In the genomic region with DNA sequence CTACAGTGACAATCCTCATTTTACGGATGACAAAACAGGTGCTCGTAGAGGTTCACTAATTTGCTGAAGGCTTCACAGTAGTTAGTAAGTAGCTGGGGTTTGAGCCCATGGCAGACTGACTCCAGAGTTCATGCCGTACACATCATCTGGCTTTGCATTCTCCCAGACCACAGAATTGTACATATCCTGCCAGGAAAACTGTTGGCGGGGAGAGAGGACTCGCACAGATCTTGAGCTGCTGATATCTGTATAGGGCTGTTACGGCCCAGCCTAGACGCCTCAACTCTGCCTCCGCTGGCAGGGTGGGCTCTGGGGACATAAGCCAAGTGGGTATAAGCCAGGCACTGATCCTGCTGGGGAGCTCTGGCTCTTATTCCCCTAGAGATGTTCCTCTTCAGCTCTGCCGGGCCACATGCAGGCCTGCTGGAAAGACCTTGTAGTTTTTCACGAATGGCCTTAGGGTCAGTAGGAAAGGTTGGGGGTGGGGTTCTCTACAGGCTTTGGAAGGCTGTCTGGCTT, we compare ENCODE assay signal across 8 cellular contexts. TPM values are rescaled to one million over a fixed set of nuclear protein-coding genes. Genes with fewer than 3 reads are reported as not detected.
DNase-seq lines count a peak whose midpoint lies in the region; TF ChIP-seq lines count a peak whose summit lies in the region.

No MANE protein-coding gene starts in this region.

- H3K4me2 ChIP-seq in hepatocyte: peak overlapping the region; percentile 20

- H3K36me3 ChIP-seq in ascending aorta (no peaks in the 10 kb centered on the region), hepatocyte (replicated peaks; ENCODE audit: insufficient read depth, low read depth) (no peaks in the 10 kb centered on the region), skeletal muscle tissue (ENCODE audit: control insufficient read depth in 3 of 3, insufficient read depth in 3 of 3, low read length in 3 of 3) (no peaks in the 10 kb centered on the region)

- TF ChIP-seq CTCF in ascending aorta (IDR thresholded peaks at IDR 0.05): no peak
- no peak for TF ChIP-seq CTCF in hepatocyte (IDR thresholded peaks at IDR 0.05; ENCODE audit: poor library complexity)

- H3K9ac ChIP-seq in skeletal muscle tissue (ENCODE audit: low read depth in 1 of 3, low read length in 3 of 3): peak overlapping the region; percentile 42 to 61 (median 44)

- peaks cover 100% of the 10 kb centered on the region for H3K79me2 ChIP-seq in hepatocyte

- H3K4me3 ChIP-seq in ascending aorta (peak overlapping the region; percentile 19 to 23), hepatocyte (no peak overlapping the region), skeletal muscle tissue (ENCODE audit: low read length in 3 of 3) (no peak overlapping the region)

- DNase-seq in GM04503 (ENCODE audit: low read depth) (peak; percentile 67), ascending aorta (ENCODE audit: low spot score in 2 of 2) (no peak), hepatocyte (ENCODE audit: low spot score) (peak; percentile 61), NCI-H774 (lab: John Stamatoyannopoulos, UW) (no peak), DMS114 treated with DMSO at 0.1 percent for 48 hours (lab: John Stamatoyannopoulos, UW; ENCODE audit: unreplicated experiment) (no peak), NCI-H510A (lab: John Stamatoyannopoulos, UW) (no peak)
- DNase-seq in stimulated activated CD4-positive, alpha-beta T cell treated with anti-CD3 and anti-CD28 coated beads, Interleukin-2, amount 100 ng/mL, for 24 hours: no peak

- H3K9me2 ChIP-seq in hepatocyte (replicated peaks; ENCODE audit: insufficient read depth): no peaks in the 10 kb centered on the region

- no peaks in the 10 kb centered on the region for H3K9me3 ChIP-seq in ascending aorta
- H3K9me3 ChIP-seq in hepatocyte (ENCODE audit: low read depth): no peaks in the 10 kb centered on the region
- H3K9me3 ChIP-seq in skeletal muscle tissue (ENCODE audit: control insufficient read depth in 3 of 3, low read length in 3 of 3): no peaks in the 10 kb centered on the region

- H3K4me1 ChIP-seq in ascending aorta (peaks cover 1 to 50% of the 10 kb centered on the region in 2 donors), hepatocyte (ENCODE audit: insufficient read depth) (peaks cover 38% of the 10 kb centered on the region), skeletal muscle tissue (ENCODE audit: control insufficient read depth in 3 of 3, insufficient read depth in 3 of 3, low read length in 3 of 3) (peaks cover 79 to 85% (median 79%) of the 10 kb centered on the region in 3 donors)

- peaks cover 100% of the 10 kb centered on the region for H4K20me1 ChIP-seq in hepatocyte (ENCODE audit: insufficient read depth, poor library complexity, severe bottlenecking)

- H2AFZ ChIP-seq in hepatocyte: no peak overlapping the region

- intact Hi-C loops in ascending aorta (cut with DNase I): no loop called here

- WGBS in hepatocyte (ENCODE audit: low lambda C conversion rate, missing lambda C conversion rate): 39% methylated on average over 10 of the region's 10 CpGs

- H3K27me3 ChIP-seq in ascending aorta (no peaks in the 10 kb centered on the region), hepatocyte (no peaks in the 10 kb centered on the region), skeletal muscle tissue (ENCODE audit: control insufficient read depth in 3 of 3, insufficient read depth in 3 of 3, low read length in 3 of 3) (no peaks in the 10 kb centered on the region)

- H3K27ac ChIP-seq in ascending aorta: peak overlapping the region; percentile 52 to 62
- H3K27ac ChIP-seq in hepatocyte: peak overlapping the region; percentile 72
- peak overlapping the region; percentile 64 for H3K27ac ChIP-seq in skeletal muscle tissue (ENCODE audit: low read depth, low read length)

RNA-seq across cellular contexts. Expression of gene LARP1, which starts 16.3 kb away (rescaled TPM):
- 105 TPM for total RNA-seq in ascending aorta
- 68.4 and 75.0 TPM in 2 replicates for total RNA-seq in hepatocyte
- polyA plus RNA-seq in hepatocyte: 62.9 and 64.7 TPM in 2 replicates
- total RNA-seq in skeletal muscle tissue: 24.0 TPM

Comparison
In these comparisons a context has a peak if more than half of its experiments do, and no peak if none do; other contexts are left out.
1. DNase-seq: peak in GM04503 (single experiment) and hepatocyte (single experiment); none in ascending aorta (0 of 2), NCI-H774 (single experiment), DMS114 treated with DMSO at 0.1 percent for 48 hours (single experiment), stimulated activated CD4-positive, alpha-beta T cell treated with anti-CD3 and anti-CD28 coated beads, Interleukin-2, amount 100 ng/mL, for 24 hours (0 of 2) and NCI-H510A (single experiment).
2. H3K4me3 ChIP-seq: peak in ascending aorta (2 of 2); none in hepatocyte (single experiment) and skeletal muscle tissue (0 of 3).
3. Peak in every context shown above with its lines, with median percentiles within 50 percentile points of each other: H3K27ac ChIP-seq.